In genomic region chr5:74402553-74402952, GRCh38 we compare ENCODE assay signal across 14 cellular contexts.
DNase-seq lines count a peak whose midpoint lies in the region; ATAC-seq lines count a peak whose summit lies in the region.
"Had no signal": no experiment of that assay in that cellular context is flagged by ENCODE, and none has a peak within 500 bp of the region (broad histone marks: within the 10 kb centered on the region; RNA-seq: fewer than 3 reads in every experiment).

No MANE protein-coding gene starts in this region.

- ATAC-seq in T-cell (replicated peaks in 1 of 4): no peak
- ATAC-seq: heart left ventricle had no signal

- H3K27ac Mint-ChIP-seq in T-cell: no peak overlapping the region
- H3K27ac Mint-ChIP-seq: activated CD4-positive, alpha-beta T cell treated with anti-CD3 and anti-CD28 coated beads, Interleukin-2, amount 10 ng/mL, durations not matched to agents 7 days and 5 days had no signal

- peaks cover 0 to 16% (median 13%) of the 10 kb centered on the region in 3 donors for H3K4me1 Mint-ChIP-seq in T-cell
- H3K4me1 Mint-ChIP-seq: activated CD4-positive, alpha-beta T cell treated with anti-CD3 and anti-CD28 coated beads, Interleukin-2, amount 10 ng/mL, durations not matched to agents 7 days and 5 days had no signal

- no peaks in the 10 kb centered on the region for H3K36me3 Mint-ChIP-seq in T-cell

- no peaks in the 10 kb centered on the region for H3K9me3 Mint-ChIP-seq in T-cell
- H3K9me3 Mint-ChIP-seq: activated CD4-positive, alpha-beta T cell treated with anti-CD3 and anti-CD28 coated beads, Interleukin-2, amount 10 ng/mL, durations not matched to agents 7 days and 5 days had no signal

- POLR2A ChIA-PET in T-cell (lab: Charles Lee): no interaction called here

- DNase-seq in NCI-H1417 (lab: John Stamatoyannopoulos, UW) (peak in 2 of 3 experiments; percentile 15 to 74), NCI-H1417 treated with DMSO at 0.1 percent for 48 hours (lab: John Stamatoyannopoulos, UW) (no peak), SHP77 (lab: John Stamatoyannopoulos, UW) (peak; percentile 83 to 85), middle frontal gyrus (ENCODE audit: extremely low spot score, low spot score) (peak; percentile 26), superior temporal gyrus (ENCODE audit: extremely low spot score) (peak; percentile 62), T-cell (no peak), cerebellum (ENCODE audit: low spot score) (no peak), mesenteric fat pad (ENCODE audit: low spot score) (no peak)
- DNase-seq: activated CD4-positive, alpha-beta T cell treated with anti-CD3 and anti-CD28 coated beads, Interleukin-2, amount 10 ng/mL, durations not matched to agents 7 days and 5 days; activated naive CD4-positive, alpha-beta T cell treated with anti-CD3 and anti-CD28 coated beads, Interleukin-2, amount 50 U/mL, for 16 hours; activated T-cell treated with anti-CD3 and anti-CD28 coated beads for 4 hours; heart left ventricle; MM.1S; SIG-M5 had no signal

- H3K27me3 Mint-ChIP-seq in T-cell: peaks cover 0 to 3% of the 10 kb centered on the region in 2 donors

- CTCF ChIA-PET in T-cell (lab: Charles Lee): interaction anchor here in 1 of 2 donors (0.6 kb wide), 1 partner anchor 1275 kb away, joined by 3 read pairs; no protein-coding TSS in a partner anchor

- H3K4me3 Mint-ChIP-seq in T-cell: no peak overlapping the region
- H3K4me3 Mint-ChIP-seq: activated CD4-positive, alpha-beta T cell treated with anti-CD3 and anti-CD28 coated beads, Interleukin-2, amount 10 ng/mL, durations not matched to agents 7 days and 5 days had no signal

Comparison
In these comparisons a context has a peak if more than half of its experiments do, and no peak if none do; other contexts are left out.
1. DNase-seq: peak in NCI-H1417 (2 of 3), SHP77 (2 of 2), middle frontal gyrus (single experiment) and superior temporal gyrus (single experiment); none in NCI-H1417 treated with DMSO at 0.1 percent for 48 hours (single experiment), T-cell (0 of 34), cerebellum (single experiment) and mesenteric fat pad (single experiment).